9 cellular contexts compared by ENCODE assay signal in genomic region chr16:75250809-75251279, GRCh38. TPM values are rescaled to one million over a fixed set of nuclear protein-coding genes. Genes with fewer than 3 reads are reported as not detected.
A peak's percentile ranks its signal among the peaks of the same experiment; 100 is the strongest.
DNase-seq lines count a peak whose midpoint lies in the region; ATAC-seq and TF ChIP-seq lines count a peak whose summit lies in the region.
"Had no signal": no experiment of that assay in that cellular context is flagged by ENCODE, and none has a peak within 500 bp of the region (broad histone marks: within the 10 kb centered on the region; RNA-seq: fewer than 3 reads in every experiment).

No MANE protein-coding gene starts in this region.

- H3K4me3 ChIP-seq in fibroblast of villous mesenchyme (ENCODE audit: low read depth, low read length) = peak overlapping the region; percentile 85
- H3K4me3 ChIP-seq in parathyroid adenoma (ENCODE audit: low read depth, low read length) = peak overlapping the region; percentile 76

- H3K9me3 ChIP-seq in parathyroid adenoma (ENCODE audit: control insufficient read depth, low read length) = no peaks in the 10 kb centered on the region

- TF ChIP-seq CTCF in fibroblast of villous mesenchyme (IDR thresholded peaks at IDR 0.05; ENCODE audit: insufficient read depth, low read depth, low read length) (no peak), parathyroid adenoma (IDR thresholded peaks at IDR 0.05) (no peak)

- H3K36me3 ChIP-seq in parathyroid adenoma (ENCODE audit: control insufficient read depth, insufficient read depth, low read length) = no peaks in the 10 kb centered on the region

- H3K27ac ChIP-seq in parathyroid adenoma = peak overlapping the region; percentile 63

- peak overlapping the region; percentile 55 for H3K9ac ChIP-seq in parathyroid adenoma

- peaks cover 55% of the 10 kb centered on the region for H3K79me2 ChIP-seq in parathyroid adenoma

- peak overlapping the region; percentile 57 for H2AFZ ChIP-seq in parathyroid adenoma

- peak overlapping the region; percentile 92 for H3K4me2 ChIP-seq in parathyroid adenoma (ENCODE audit: low read length)

- no peaks in the 10 kb centered on the region for H3K27me3 ChIP-seq in parathyroid adenoma (ENCODE audit: control insufficient read depth, insufficient read depth, low read length)

- peak; percentile 26 for ATAC-seq in HG02571 (IDR thresholded peaks at IDR 0.05; ENCODE audit: unreplicated experiment)

- DNase-seq in NCI-H82 (lab: John Stamatoyannopoulos, UW) (peak; percentile 41), NCI-H82 treated with DMSO at 0.1 percent for 48 hours (lab: John Stamatoyannopoulos, UW; ENCODE audit: unreplicated experiment) (no peak), RPMI7951 (ENCODE audit: low read depth) (peak; percentile 41), fibroblast of villous mesenchyme (ENCODE audit: low read depth) (no peak), SHP77 (lab: John Stamatoyannopoulos, UW) (no peak), NOMO-1 treated with dmso at 0.1 percent for 144 hours (lab: John Stamatoyannopoulos, UW; ENCODE audit: unreplicated experiment) (no peak)

- H3K4me1 ChIP-seq in parathyroid adenoma = peaks cover 39% of the 10 kb centered on the region

RNA-seq across cellular contexts. Expression of gene BCAR1, which starts 0.6 kb away (rescaled TPM):
- 19.7 and 20.3 TPM in 2 replicates for total RNA-seq in RPMI7951 (2014; rRNA removed; shearing (Covaris generic))
- 87.2 and 120 TPM in 2 replicates for total RNA-seq in fibroblast of villous mesenchyme

RNA-seq across cellular contexts. Expression of gene CTRB1, which starts 32.1 kb away (rescaled TPM):
- not detected in 2 replicates for total RNA-seq in RPMI7951 (2014; rRNA removed; shearing (Covaris generic))
- not detected in 2 replicates for total RNA-seq in fibroblast of villous mesenchyme
- total RNA-seq: Daoy had no signal

RNA-seq across cellular contexts. Expression of gene CTRB2, which starts 43.9 kb away (rescaled TPM):
- not detected in 2 replicates for total RNA-seq in RPMI7951 (2014; rRNA removed; shearing (Covaris generic))
- not detected in 2 replicates for total RNA-seq in fibroblast of villous mesenchyme
- total RNA-seq: Daoy had no signal

Comparison
In these comparisons a context has a peak if more than half of its experiments do, and no peak if none do; other contexts are left out.
1. DNase-seq: peak in NCI-H82 (single experiment) and RPMI7951 (single experiment); none in NCI-H82 treated with DMSO at 0.1 percent for 48 hours (single experiment), fibroblast of villous mesenchyme (single experiment), SHP77 (0 of 2) and NOMO-1 treated with dmso at 0.1 percent for 144 hours (single experiment).